ENCODE assay signal across 10 cellular contexts in the genomic region with DNA sequence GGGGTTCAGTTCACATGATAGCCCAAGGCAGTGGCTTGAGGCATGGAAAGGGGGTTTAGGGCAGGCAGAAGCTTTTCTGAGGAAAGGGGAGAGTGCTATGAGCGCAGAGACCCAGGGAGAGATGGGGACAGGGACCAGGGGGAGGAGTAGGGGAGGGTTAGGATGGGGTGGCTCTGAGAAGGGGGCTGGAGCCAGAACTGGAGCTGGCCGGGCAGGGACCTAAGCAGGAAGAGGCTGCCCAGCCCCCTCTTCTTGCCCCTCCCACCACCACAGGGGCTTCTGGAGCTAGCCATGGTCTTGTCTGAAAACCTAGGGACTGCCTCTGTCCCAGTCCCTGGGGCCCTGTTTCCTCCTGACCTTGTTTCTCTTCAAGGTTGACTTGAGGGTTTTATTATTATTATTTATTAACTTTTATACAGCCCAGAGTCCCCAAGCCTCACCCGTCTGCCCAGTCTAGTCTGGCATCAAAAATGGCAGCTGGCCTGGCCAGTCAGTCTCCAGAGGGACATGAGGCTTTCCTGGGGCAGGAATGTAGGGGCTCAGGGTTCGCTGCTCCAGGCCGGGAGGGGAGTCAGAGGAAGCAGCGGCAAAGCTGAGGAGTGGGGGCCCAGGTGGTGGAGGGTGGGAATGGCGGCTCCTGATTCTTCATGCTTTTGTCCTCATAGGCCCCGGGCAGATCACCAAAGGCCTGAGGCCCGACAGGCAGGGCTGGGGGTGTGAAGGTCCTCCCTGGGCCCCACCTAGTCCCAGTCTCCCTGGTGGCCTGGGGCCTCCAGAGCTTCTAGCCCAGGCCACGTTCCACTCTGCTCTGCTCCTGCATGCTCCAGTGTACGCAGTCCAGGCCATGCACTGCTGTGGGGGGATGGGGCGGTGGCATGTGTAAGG. TPM values are rescaled to one million over a fixed set of nuclear protein-coding genes. Genes with fewer than 3 reads are reported as not detected.
DNase-seq lines count a peak whose midpoint lies in the region; ATAC-seq and TF ChIP-seq lines count a peak whose summit lies in the region.
"Had no signal": no experiment of that assay in that cellular context is flagged by ENCODE, and none has a peak within 500 bp of the region (broad histone marks: within the 10 kb centered on the region; RNA-seq: fewer than 3 reads in every experiment).

No MANE protein-coding gene starts in this region.

- no peaks in the 10 kb centered on the region for H3K27me3 ChIP-seq in CD8-positive, alpha-beta memory T cell (ENCODE audit: insufficient read depth, low read length, poor library complexity, severe bottlenecking)

- DNase-seq in CD8-positive, alpha-beta memory T cell = no peak
- no peak for DNase-seq in fibroblast of the aortic adventitia (ENCODE audit: low read depth)
- no peak for DNase-seq in progenitor cell of endocrine pancreas (ENCODE audit: low spot score, unreplicated experiment)
- DNase-seq in CD1c-positive myeloid dendritic cell (ENCODE audit: extremely low spot score) = no peak
- DNase-seq in GM03348 (ENCODE audit: low spot score) = no peak
- DNase-seq in glomerular visceral epithelial cell (ENCODE audit: extremely low spot score) = no peak
- DNase-seq: activated effector memory CD4-positive, alpha-beta T cell treated with Interleukin-2 at 50 U/mL for 16 hours; NCI-H526 treated with DMSO at 0.1 percent for 48 hours had no signal

- H3K4me1 Mint-ChIP-seq in CD8-positive, alpha-beta memory T cell = peaks cover 73 to 88% (median 74%) of the 10 kb centered on the region in 3 donors
- H3K4me1 Mint-ChIP-seq in progenitor cell of endocrine pancreas (ENCODE audit: low read depth) = peaks cover 25% of the 10 kb centered on the region

- no peak overlapping the region for H3K27ac ChIP-seq in CD8-positive, alpha-beta memory T cell (ENCODE audit: low read depth, low read length)
- H3K27ac ChIP-seq in VCaP = peak overlapping the region; percentile 34; the same call in 1 of the 2 replicates

- no peak for ATAC-seq in HG03378 (IDR thresholded peaks at IDR 0.05; ENCODE audit: unreplicated experiment)

- no peak overlapping the region for H3K4me3 ChIP-seq in CD8-positive, alpha-beta memory T cell (ENCODE audit: low read length)
- H3K4me3 ChIP-seq in fibroblast of the aortic adventitia (ENCODE audit: low read depth, low read length) = peak overlapping the region; percentile 95

- CTCF ChIA-PET in CD8-positive, alpha-beta memory T cell (lab: Charles Lee) = interaction anchor here (0.7 to 2.2 kb wide), 5 partner anchors 12 to 61 kb away, joined by 3 to 8 read pairs (median 5); no protein-coding TSS in a partner anchor

- POLR2A ChIA-PET in CD8-positive, alpha-beta memory T cell (lab: Charles Lee) = interaction anchor here (0.6 to 2.5 kb wide), 3 partner anchors 11 to 113 kb away, joined by 3 to 7 read pairs (median 6); no protein-coding TSS in a partner anchor

- H3K27me3 Mint-ChIP-seq in CD8-positive, alpha-beta memory T cell = no peaks in the 10 kb centered on the region
- no peaks in the 10 kb centered on the region for H3K27me3 Mint-ChIP-seq in progenitor cell of endocrine pancreas

- peak overlapping the region; percentile 54 to 97 (median 92) for H3K27ac Mint-ChIP-seq in CD8-positive, alpha-beta memory T cell
- peak overlapping the region; percentile 74 for H3K27ac Mint-ChIP-seq in progenitor cell of endocrine pancreas

- H3K9me3 Mint-ChIP-seq in CD8-positive, alpha-beta memory T cell = no peaks in the 10 kb centered on the region
- H3K9me3 Mint-ChIP-seq in progenitor cell of endocrine pancreas (ENCODE audit: low read depth) = no peaks in the 10 kb centered on the region

- peaks cover 76% of the 10 kb centered on the region for H3K4me1 ChIP-seq in CD8-positive, alpha-beta memory T cell (ENCODE audit: insufficient read depth, low read length)

- no peaks in the 10 kb centered on the region for H3K9me3 ChIP-seq in CD8-positive, alpha-beta memory T cell (ENCODE audit: low read length)

- H3K36me3 ChIP-seq in CD8-positive, alpha-beta memory T cell (ENCODE audit: insufficient read depth, low read length) = peaks cover 8% of the 10 kb centered on the region

- H3K36me3 Mint-ChIP-seq in CD8-positive, alpha-beta memory T cell = peaks cover 0 to 45% (median 4%) of the 10 kb centered on the region in 3 donors
- peaks cover 4% of the 10 kb centered on the region for H3K36me3 Mint-ChIP-seq in progenitor cell of endocrine pancreas (ENCODE audit: insufficient read depth)

- TF ChIP-seq CTCF in VCaP (conservative IDR thresholded peaks at IDR 0.05) = no peak
- TF ChIP-seq CTCF in fibroblast of the aortic adventitia (IDR thresholded peaks at IDR 0.05; ENCODE audit: insufficient read depth, low read length) = no peak
- no peak for TF ChIP-seq CTCF in progenitor cell of endocrine pancreas (IDR thresholded peaks at IDR 0.05; ENCODE audit: unreplicated experiment)

- peak overlapping the region; percentile 47 to 99 (median 79) for H3K4me3 Mint-ChIP-seq in CD8-positive, alpha-beta memory T cell
- no peak overlapping the region for H3K4me3 Mint-ChIP-seq in progenitor cell of endocrine pancreas (ENCODE audit: low read depth)

RNA-seq across cellular contexts. Expression of a gene that starts 5.7 kb away (rescaled TPM):
- 10 to 100 TPM; 72.0 to 74.5 TPM for total RNA-seq in CD8-positive, alpha-beta memory T cell
- polyA plus RNA-seq in CD8-positive, alpha-beta memory T cell = 63.9 TPM
- 83.0 and 84.7 TPM in 2 replicates for total RNA-seq in fibroblast of the aortic adventitia (ENCODE audit: low replicate concordance)
- 66.1 and 69.1 TPM in 2 replicates for total RNA-seq in progenitor cell of endocrine pancreas
